In the genomic region with DNA sequence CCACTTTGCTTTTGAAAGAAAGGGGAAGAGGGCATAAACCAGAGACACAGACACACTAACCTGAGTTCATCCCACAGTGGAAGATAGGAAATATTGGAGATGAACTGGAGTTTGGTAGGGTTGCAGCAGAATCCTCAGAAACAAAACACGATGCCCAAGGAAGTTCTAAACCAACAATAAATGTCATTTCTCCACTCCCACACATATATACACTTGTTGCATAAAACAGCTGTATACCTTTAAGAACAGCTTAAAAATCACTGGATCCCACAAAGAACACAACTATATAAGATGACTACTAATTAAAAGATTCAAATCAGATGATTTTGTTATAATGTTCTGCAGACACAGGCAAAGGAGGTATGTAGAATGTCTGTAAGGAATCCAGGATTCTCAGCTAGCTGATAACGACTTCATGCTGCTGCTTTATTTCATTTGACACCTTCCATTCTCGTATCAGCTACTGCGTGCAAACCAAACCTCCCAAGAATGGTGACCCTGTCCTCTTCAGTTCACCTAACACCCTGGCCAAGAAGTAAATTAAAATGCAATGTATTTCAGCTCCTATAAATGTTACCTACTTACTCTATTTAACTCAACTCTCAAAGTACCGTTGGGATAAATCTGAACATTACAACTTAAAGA, we compare ENCODE assay signal across 13 cellular contexts. TPM values are rescaled to one million over a fixed set of nuclear protein-coding genes. Genes with fewer than 3 reads are reported as not detected.
DNase-seq lines count a peak whose midpoint lies in the region; ATAC-seq and TF ChIP-seq lines count a peak whose summit lies in the region.
"Had no signal": no experiment of that assay in that cellular context is flagged by ENCODE, and none has a peak within 500 bp of the region (broad histone marks: within the 10 kb centered on the region; RNA-seq: fewer than 3 reads in every experiment).

No MANE protein-coding gene starts in this region.

- H3K36me3 ChIP-seq in RWPE2 (ENCODE audit: low read depth) (peaks cover 8% of the 10 kb centered on the region), mesenchymal stem cell (ENCODE audit: control insufficient read depth in 1 of 2, insufficient read depth in 2 of 2, low read depth in 1 of 2, low read length in 2 of 2) (peaks cover 7 to 10% of the 10 kb centered on the region in 2 experiments), smooth muscle cell (ENCODE audit: low read depth) (no peaks in the 10 kb centered on the region)
- H3K36me3 ChIP-seq: adrenal gland had no signal

- H3K9me3 ChIP-seq in RWPE2 (ENCODE audit: severe bottlenecking) = no peaks in the 10 kb centered on the region
- H3K9me3 ChIP-seq in mesenchymal stem cell (ENCODE audit: control insufficient read depth, low read length) = no peaks in the 10 kb centered on the region
- H3K9me3 ChIP-seq in smooth muscle cell (replicated peaks; ENCODE audit: low read depth) = no peaks in the 10 kb centered on the region
- H3K9me3 ChIP-seq: adrenal gland had no signal

- H3K4me3 ChIP-seq in RWPE2 (ENCODE audit: severe bottlenecking) = no peak overlapping the region
- no peak overlapping the region for H3K4me3 ChIP-seq in mesenchymal stem cell (ENCODE audit: insufficient read depth in 1 of 2, low read depth in 1 of 2, low read length in 2 of 2)
- H3K4me3 ChIP-seq in smooth muscle cell = no peak overlapping the region
- H3K4me3 ChIP-seq: adrenal gland had no signal

- TF ChIP-seq CTCF in RWPE2 (IDR thresholded peaks at IDR 0.05; ENCODE audit: poor library complexity, severe bottlenecking) (no peak), smooth muscle cell (IDR thresholded peaks at IDR 0.05; ENCODE audit: borderline replicate concordance, insufficient read depth, poor library complexity, severe bottlenecking) (no peak)

- H3K4me2 ChIP-seq in mesenchymal stem cell (ENCODE audit: low read length, poor library complexity, severe bottlenecking) (no peak overlapping the region), smooth muscle cell (peak overlapping the region; percentile 80)

- no peak overlapping the region for H3K23ac ChIP-seq in mesenchymal stem cell (ENCODE audit: low read length in 2 of 2)

- H3K18ac ChIP-seq in mesenchymal stem cell (ENCODE audit: low read depth in 1 of 2, low read length in 2 of 2) = no peak overlapping the region

- no peak overlapping the region for H4K91ac ChIP-seq in mesenchymal stem cell (ENCODE audit: low read length)

- H3K4ac ChIP-seq in mesenchymal stem cell (ENCODE audit: low read depth in 1 of 2, low read length in 2 of 2) = peak overlapping the region in 1 of 2 experiments; percentile 49

- H4K8ac ChIP-seq in mesenchymal stem cell (ENCODE audit: low read length) = no peak overlapping the region

- H2AK5ac ChIP-seq in mesenchymal stem cell (ENCODE audit: low read length, severe bottlenecking) = no peak overlapping the region

- no peak for ATAC-seq in RWPE2 (ENCODE audit: low read depth)
- ATAC-seq in GM21515 (IDR thresholded peaks at IDR 0.05; ENCODE audit: unreplicated experiment) = no peak

- 75% methylated on average over 5 of the region's 5 CpGs for WGBS in mesenchymal stem cell
- 22% methylated on average over 5 of the region's 5 CpGs for WGBS in smooth muscle cell (ENCODE audit: low lambda C conversion rate)

- H3F3A ChIP-seq in smooth muscle cell (ENCODE audit: low read depth) = peaks cover 19% of the 10 kb centered on the region

- H3K4me1 ChIP-seq in RWPE2 (ENCODE audit: insufficient read depth, poor library complexity, severe bottlenecking) = peaks cover 27% of the 10 kb centered on the region
- peaks cover 7% of the 10 kb centered on the region for H3K4me1 ChIP-seq in mesenchymal stem cell (ENCODE audit: control insufficient read depth, insufficient read depth, low read depth, low read length)
- H3K4me1 ChIP-seq in smooth muscle cell (ENCODE audit: low read depth) = peaks cover 28% of the 10 kb centered on the region

- peaks cover 29% of the 10 kb centered on the region for H3K79me1 ChIP-seq in mesenchymal stem cell (replicated peaks; ENCODE audit: low read length, poor library complexity, severe bottlenecking)

- no peak overlapping the region for H2BK12ac ChIP-seq in mesenchymal stem cell (ENCODE audit: low read length in 2 of 2)

- H3K79me2 ChIP-seq in smooth muscle cell (ENCODE audit: low read depth) = peaks cover 65% of the 10 kb centered on the region

- no peak overlapping the region for H3K14ac ChIP-seq in mesenchymal stem cell (ENCODE audit: low read length in 2 of 2)

- H2BK5ac ChIP-seq in mesenchymal stem cell (ENCODE audit: low read depth, low read length, poor library complexity, severe bottlenecking) = no peak overlapping the region

- peaks cover 75% of the 10 kb centered on the region for H4K20me1 ChIP-seq in smooth muscle cell (ENCODE audit: low read depth)

- H2AFZ ChIP-seq in mesenchymal stem cell (ENCODE audit: low read depth, low read length) = no peak overlapping the region
- no peak overlapping the region for H2AFZ ChIP-seq in smooth muscle cell (ENCODE audit: low read depth)

- peak overlapping the region; percentile 9 for H3K9ac ChIP-seq in mesenchymal stem cell (ENCODE audit: low read length)
- H3K9ac ChIP-seq in smooth muscle cell (ENCODE audit: low read depth) = no peak overlapping the region

- no peak overlapping the region for H2BK15ac ChIP-seq in mesenchymal stem cell (ENCODE audit: low read depth, poor library complexity, severe bottlenecking)

- DNase-seq in RWPE2 (ENCODE audit: low spot score) (no peak), epithelial cell of prostate (ENCODE audit: low read depth, low spot score) (no peak), mesenchymal stem cell (no peak), smooth muscle cell (lab: John Stamatoyannopoulos, UW; ENCODE audit: unreplicated experiment) (no peak), NCI-H187 treated with DMSO at 0.1 percent for 48 hours (lab: John Stamatoyannopoulos, UW) (no peak), NCI-H2029 (lab: John Stamatoyannopoulos, UW) (no peak)
- no peak for DNase-seq in activated CD4-positive, alpha-beta T cell treated with anti-CD3 and anti-CD28 coated beads for 48 hours
- DNase-seq: activated CD8-positive, alpha-beta memory T cell treated with anti-CD3 and anti-CD28 coated beads for 24 hours; adrenal gland; kidney glomerular epithelial cell; NCI-H1694 treated with DMSO at 0.1 percent for 48 hours; substantia nigra had no signal

- H2BK120ac ChIP-seq in mesenchymal stem cell (ENCODE audit: low read depth, low read length) = no peak overlapping the region

- H3K27me3 ChIP-seq in RWPE2 (ENCODE audit: insufficient read depth, poor library complexity, severe bottlenecking) = no peaks in the 10 kb centered on the region
- no peaks in the 10 kb centered on the region for H3K27me3 ChIP-seq in mesenchymal stem cell (ENCODE audit: control insufficient read depth in 1 of 2, insufficient read depth in 1 of 2, low read length in 2 of 2)
- no peaks in the 10 kb centered on the region for H3K27me3 ChIP-seq in smooth muscle cell (ENCODE audit: low read depth)
- H3K27me3 ChIP-seq: adrenal gland had no signal

- H3K27ac ChIP-seq in RWPE2 (ENCODE audit: poor library complexity, severe bottlenecking) (peak overlapping the region; percentile 67), epithelial cell of prostate (peak overlapping the region; percentile 71), mesenchymal stem cell (ENCODE audit: low read length, poor library complexity, severe bottlenecking) (no peak overlapping the region), smooth muscle cell (ENCODE audit: low read depth) (peak overlapping the region; percentile 64)
- H3K27ac ChIP-seq: adrenal gland had no signal

RNA-seq across cellular contexts. Expression of a gene that starts 14.3 kb away (rescaled TPM):
- 34.7 TPM for polyA plus RNA-seq in mesenchymal stem cell (2013, experiment 1 of 2)
- 33.3 TPM for polyA plus RNA-seq in mesenchymal stem cell (2013, experiment 2 of 2)
- total RNA-seq in smooth muscle cell = 28.4 and 31.9 TPM in 2 replicates
- 10.4 and 15.9 TPM in 2 replicates for polyA plus RNA-seq in smooth muscle cell
